10 cellular contexts compared by ENCODE assay signal in the genomic region with DNA sequence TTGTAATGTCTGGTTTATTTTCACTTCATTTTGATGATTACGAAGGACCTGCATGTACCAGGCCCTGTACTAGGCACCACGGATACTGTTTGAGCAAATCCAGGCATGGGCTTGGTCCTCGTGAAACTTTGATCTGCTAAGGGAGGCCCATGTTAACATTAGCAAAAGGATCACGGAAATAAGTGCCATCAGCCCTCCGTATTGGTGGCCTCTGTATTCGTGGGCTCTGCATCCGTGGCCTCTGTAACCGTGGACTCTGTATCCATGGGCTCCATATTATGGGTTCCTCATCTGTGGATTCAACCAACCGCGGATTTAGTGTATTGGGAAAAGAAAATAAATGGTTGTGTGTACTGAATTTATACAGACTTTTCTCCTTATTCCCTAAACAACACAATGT. TPM values are rescaled to one million over a fixed set of nuclear protein-coding genes. Genes with fewer than 3 reads are reported as not detected.
"Had no signal": no experiment of that assay in that cellular context is flagged by ENCODE, and none has a peak within 500 bp of the region (broad histone marks: within the 10 kb centered on the region; RNA-seq: fewer than 3 reads in every experiment).

No MANE protein-coding gene starts in this region.

- ATAC-seq: HepG2 had no signal

- DNase-seq: GM23248, GOT3, H9, HCEC 1CT, KG1 had no signal

- H3K27ac ChIP-seq: GM23248, HL-60 had no signal

- H3K9ac ChIP-seq: GM23248 had no signal

- H2AFZ ChIP-seq: GM23248 had no signal

- H3K4me3 ChIP-seq: GM23248 had no signal

- FAIRE-seq: H54, HepG2 had no signal

RNA-seq across cellular contexts. Expression of a gene that starts 8.7 kb away (rescaled TPM):
- total RNA-seq: HT1080 had no signal
- polyA plus RNA-seq: GM23248, HepG2, IgD-negative memory B cell had no signal
